In genomic region chr21:46458315-46459023, GRCh38 we compare ENCODE assay signal across 1 cellular context.
TF ChIP-seq lines count a peak whose summit lies in the region.

TSS of gene DIP2A (plus strand) at chr21:46458891. CDS start at chr21:46459132, 241 bp downstream.

TF ChIP-seq in HepG2, 621 proteins besides CTCF, POLR2A, EP300 and RAD21 (continued from another document and continues in another):
- no peak for TF ChIP-seq ZNF260 (CRISPR knock-in tag; IDR thresholded peaks at IDR 0.05; ENCODE audit: borderline replicate concordance, low read depth)
- TF ChIP-seq MXD1 (CRISPR knock-in tag; IDR thresholded peaks at IDR 0.05) = peak; percentile 90
- 0 out of 2 replicates have a peak, but pooled peaks have one; percentile 56 for TF ChIP-seq ZBTB34 (CRISPR knock-in tag; IDR thresholded peaks at IDR 0.05)
- TF ChIP-seq NONO (IDR thresholded peaks at IDR 0.05) = no peak
- peak; percentile 90 for TF ChIP-seq NONO (CRISPR knock-in tag; conservative IDR thresholded peaks at IDR 0.05)
- 0 out of 2 replicates have a peak, but pooled peaks have one; percentile 52 for TF ChIP-seq ZNF644 (CRISPR knock-in tag; IDR thresholded peaks at IDR 0.05; ENCODE audit: low read depth)
- peak; percentile 92 for TF ChIP-seq GATAD1 (CRISPR knock-in tag; IDR thresholded peaks at IDR 0.05)
- TF ChIP-seq RXRA (CRISPR knock-in tag; IDR thresholded peaks at IDR 0.05) = peak; percentile 75
- TF ChIP-seq ZNF331 (CRISPR knock-in tag; IDR thresholded peaks at IDR 0.05) = peak; percentile 46; the same call in 1 of the 2 replicates
- TF ChIP-seq LCORL (IDR thresholded peaks at IDR 0.05) = no peak
- peak; percentile 62; the same call in 1 of the 2 replicates for TF ChIP-seq LCORL (CRISPR knock-in tag; IDR thresholded peaks at IDR 0.05)
- TF ChIP-seq NR1H2 (CRISPR knock-in tag; IDR thresholded peaks at IDR 0.05; ENCODE audit: borderline replicate concordance, low read depth) = peak; percentile 56; the same call in 1 of the 2 replicates
- TF ChIP-seq ZSCAN5A (CRISPR knock-in tag; IDR thresholded peaks at IDR 0.05; ENCODE audit: borderline replicate concordance) = no peak
- peak; percentile 74; the same call in 1 of the 2 replicates for TF ChIP-seq TGIF2 (CRISPR knock-in tag; IDR thresholded peaks at IDR 0.05)
- TF ChIP-seq TEAD3 (CRISPR knock-in tag; optimal IDR thresholded peaks at IDR 0.05; ENCODE audit: borderline replicate concordance) = no peak
- peak; percentile 72; the same call in 1 of the 2 replicates for TF ChIP-seq SRY (CRISPR knock-in tag; IDR thresholded peaks at IDR 0.05)
- TF ChIP-seq BCL6 (CRISPR knock-in tag; IDR thresholded peaks at IDR 0.05) = 0 out of 2 replicates have a peak, but pooled peaks have one; percentile 4
- TF ChIP-seq SUZ12 (IDR thresholded peaks at IDR 0.05; ENCODE audit: low read depth, low read length) = peak; percentile 52
- TF ChIP-seq GMEB1 (CRISPR knock-in tag; IDR thresholded peaks at IDR 0.05; ENCODE audit: borderline replicate concordance) = peak; percentile 80
- TF ChIP-seq ZNF773 (CRISPR knock-in tag; IDR thresholded peaks at IDR 0.05; ENCODE audit: borderline replicate concordance) = no peak
- peak; percentile 74; the same call in 1 of the 2 replicates for TF ChIP-seq NFKB2 (CRISPR knock-in tag; IDR thresholded peaks at IDR 0.05; ENCODE audit: borderline replicate concordance)
- TF ChIP-seq REPIN1 (CRISPR knock-in tag; IDR thresholded peaks at IDR 0.05; ENCODE audit: borderline replicate concordance, low read depth) = peak; percentile 60; the same call in 1 of the 2 replicates
- peak; percentile 86; the same call in 1 of the 2 replicates for TF ChIP-seq ZNF816 (CRISPR knock-in tag; IDR thresholded peaks at IDR 0.05; ENCODE audit: borderline replicate concordance)
- no peak for TF ChIP-seq ZNF207 (IDR thresholded peaks at IDR 0.05; ENCODE audit: borderline replicate concordance)
- peak; percentile 79 for TF ChIP-seq YEATS2 (CRISPR knock-in tag; IDR thresholded peaks at IDR 0.05; ENCODE audit: borderline replicate concordance)
- TF ChIP-seq CCDC6 (CRISPR knock-in tag; IDR thresholded peaks at IDR 0.05) = peak; percentile 97
- no peak for TF ChIP-seq SP1 (IDR thresholded peaks at IDR 0.05)
- TF ChIP-seq SP1 (CRISPR knock-in tag; IDR thresholded peaks at IDR 0.05) = peak; percentile 90
- 0 out of 2 replicates have a peak, but pooled peaks have one; percentile 68 for TF ChIP-seq ZNF317 (CRISPR knock-in tag; IDR thresholded peaks at IDR 0.05)
- TF ChIP-seq ZNF205 (CRISPR knock-in tag; IDR thresholded peaks at IDR 0.05) = 0 out of 2 replicates have a peak, but pooled peaks have one; percentile 40
- peak; percentile 57; the same call in 1 of the 2 replicates for TF ChIP-seq ZNF431 (CRISPR knock-in tag; IDR thresholded peaks at IDR 0.05; ENCODE audit: borderline replicate concordance, low read depth)
- TF ChIP-seq HNF1B (CRISPR knock-in tag; IDR thresholded peaks at IDR 0.05) = 0 out of 2 replicates have a peak, but pooled peaks have one; percentile 48
- TF ChIP-seq ZNF850 (CRISPR knock-in tag; conservative IDR thresholded peaks at IDR 0.05) = no peak
- TF ChIP-seq ZC3H13 (CRISPR knock-in tag; IDR thresholded peaks at IDR 0.05) = peak; percentile 68; the same call in 1 of the 2 replicates
- 0 out of 2 replicates have a peak, but pooled peaks have one; percentile 61 for TF ChIP-seq TOE1 (CRISPR knock-in tag; IDR thresholded peaks at IDR 0.05)
- TF ChIP-seq ZNF768 (CRISPR knock-in tag; IDR thresholded peaks at IDR 0.05) = peak; percentile 64; the same call in 1 of the 2 replicates
- 0 out of 2 replicates have a peak, but pooled peaks have one; percentile 11 for TF ChIP-seq FOXO4 (CRISPR knock-in tag; conservative IDR thresholded peaks at IDR 0.05)
- TF ChIP-seq ZNF180 (CRISPR knock-in tag; IDR thresholded peaks at IDR 0.05; ENCODE audit: borderline replicate concordance, low read depth) = no peak
- TF ChIP-seq ZNF687 (CRISPR knock-in tag; IDR thresholded peaks at IDR 0.05) = peak; percentile 97
- TF ChIP-seq HMGXB4 (CRISPR knock-in tag; IDR thresholded peaks at IDR 0.05; ENCODE audit: borderline replicate concordance in 1 of 2, low read depth in 1 of 2) = peak; percentile 72 to 85; a peak in 3 of 4 replicates
- TF ChIP-seq NCOA2 (CRISPR knock-in tag; IDR thresholded peaks at IDR 0.05) = no peak; the same call in 1 of the 2 replicates
- TF ChIP-seq ZNF574 (CRISPR knock-in tag; IDR thresholded peaks at IDR 0.05) = peak; percentile 79
- peak; percentile 91 for TF ChIP-seq NFYC (CRISPR knock-in tag; IDR thresholded peaks at IDR 0.05)
- TF ChIP-seq YY1 (IDR thresholded peaks at IDR 0.05; ENCODE audit: insufficient read depth, insufficient replicate concordance, low read depth, low read length) = peak; percentile 82
- TF ChIP-seq KAT7 (CRISPR knock-in tag; IDR thresholded peaks at IDR 0.05; ENCODE audit: borderline replicate concordance) = peak; percentile 73; the same call in 1 of the 2 replicates
- peak; percentile 85; the same call in 1 of the 2 replicates for TF ChIP-seq ZNF788 (CRISPR knock-in tag; IDR thresholded peaks at IDR 0.05; ENCODE audit: borderline replicate concordance)
- TF ChIP-seq NKX3-1 (CRISPR knock-in tag; IDR thresholded peaks at IDR 0.05) = 0 out of 2 replicates have a peak, but pooled peaks have one; percentile 59
- TF ChIP-seq ASH2L (IDR thresholded peaks at IDR 0.05; ENCODE audit: insufficient read length, low read depth, low read length) = peak; percentile 87
- TF ChIP-seq SRSF4 (IDR thresholded peaks at IDR 0.05; ENCODE audit: low read depth, low read length, poor library complexity, severe bottlenecking) = no peak
- TF ChIP-seq JUN (CRISPR knock-in tag; IDR thresholded peaks at IDR 0.05) = peak; percentile 58
